In genomic region chr4:121266982-121267381, GRCh38 we compare ENCODE assay signal across 23 cellular contexts.
"Had no signal": no experiment of that assay in that cellular context is flagged by ENCODE, and none has a peak within 500 bp of the region (broad histone marks: within the 10 kb centered on the region; RNA-seq: fewer than 3 reads in every experiment).

No MANE protein-coding gene starts in this region.

- H3K9me3 ChIP-seq: MG63, SJSA1 had no signal

- DNase-seq: Kasumi-1; KG1; MG63; NCI-H1048; NCI-H1105; NCI-H1417; NCI-H146; NCI-H1694 treated with DMSO at 0.1 percent for 48 hours; NCI-H1930; NCI-H2081; NCI-H2171; NCI-H226; NCI-H446; NCI-H510A; NCI-H524 treated with DMSO at 0.1 percent for 48 hours; NCI-H69; NCI-H774; NK-92 treated with Interleukin-12 subunit alpha and Interleukin-12 subunit beta, amount 100 ng/mL, for 24 hours; Right ventricle myocardium superior; RPMI8226; SIG-M5 had no signal

- H3K4me3 ChIP-seq: MG63, SJSA1, SK-N-MC had no signal

- H3K27ac ChIP-seq: SJSA1, SK-N-MC had no signal

- H3K36me3 ChIP-seq: MG63, SJSA1 had no signal

- H3K27me3 ChIP-seq: MG63, SJSA1 had no signal

- H3K4me1 ChIP-seq: SJSA1 had no signal
